2 cellular contexts compared by ENCODE assay signal in the genomic region with DNA sequence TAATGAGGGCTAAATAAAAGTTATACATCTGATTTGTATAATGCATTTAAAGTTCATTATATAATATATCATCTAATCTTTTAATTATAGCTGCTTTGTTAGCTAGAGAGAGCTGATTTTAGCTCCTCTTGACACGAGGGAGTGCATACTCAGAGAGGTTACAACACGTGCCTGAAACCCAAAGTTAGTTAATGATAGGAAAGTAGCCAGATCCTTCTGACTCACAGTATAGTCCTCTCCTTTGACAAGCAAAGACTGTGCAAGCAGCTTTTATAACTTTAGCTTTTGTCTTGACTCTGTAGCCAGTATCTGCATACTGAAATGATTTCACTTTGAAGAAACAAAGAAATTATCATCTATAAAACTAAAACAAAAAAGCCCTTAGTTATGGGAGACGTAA.
TF ChIP-seq lines count a peak whose summit lies in the region.

No MANE protein-coding gene starts in this region.

TF ChIP-seq in SK-N-SH treated with all-trans-retinoic acid at 6 μM for 48 hours, 23 proteins besides CTCF, POLR2A, EP300 and RAD21 (continued from another document):
- TF ChIP-seq, protein P1, sequence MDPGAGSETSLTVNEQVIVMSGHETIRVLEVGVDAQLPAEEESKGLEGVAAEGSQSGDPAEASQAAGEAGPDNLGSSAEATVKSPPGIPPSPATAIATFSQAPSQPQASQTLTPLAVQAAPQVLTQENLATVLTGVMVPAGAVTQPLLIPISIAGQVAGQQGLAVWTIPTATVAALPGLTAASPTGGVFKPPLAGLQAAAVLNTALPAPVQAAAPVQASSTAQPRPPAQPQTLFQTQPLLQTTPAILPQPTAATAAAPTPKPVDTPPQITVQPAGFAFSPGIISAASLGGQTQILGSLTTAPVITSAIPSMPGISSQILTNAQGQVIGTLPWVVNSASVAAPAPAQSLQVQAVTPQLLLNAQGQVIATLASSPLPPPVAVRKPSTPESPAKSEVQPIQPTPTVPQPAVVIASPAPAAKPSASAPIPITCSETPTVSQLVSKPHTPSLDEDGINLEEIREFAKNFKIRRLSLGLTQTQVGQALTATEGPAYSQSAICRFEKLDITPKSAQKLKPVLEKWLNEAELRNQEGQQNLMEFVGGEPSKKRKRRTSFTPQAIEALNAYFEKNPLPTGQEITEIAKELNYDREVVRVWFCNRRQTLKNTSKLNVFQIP (CRISPR knock-in tag; IDR thresholded peaks at IDR 0.05; ENCODE audit: borderline replicate concordance, low read depth), result no peak
- TF ChIP-seq, protein P2, sequence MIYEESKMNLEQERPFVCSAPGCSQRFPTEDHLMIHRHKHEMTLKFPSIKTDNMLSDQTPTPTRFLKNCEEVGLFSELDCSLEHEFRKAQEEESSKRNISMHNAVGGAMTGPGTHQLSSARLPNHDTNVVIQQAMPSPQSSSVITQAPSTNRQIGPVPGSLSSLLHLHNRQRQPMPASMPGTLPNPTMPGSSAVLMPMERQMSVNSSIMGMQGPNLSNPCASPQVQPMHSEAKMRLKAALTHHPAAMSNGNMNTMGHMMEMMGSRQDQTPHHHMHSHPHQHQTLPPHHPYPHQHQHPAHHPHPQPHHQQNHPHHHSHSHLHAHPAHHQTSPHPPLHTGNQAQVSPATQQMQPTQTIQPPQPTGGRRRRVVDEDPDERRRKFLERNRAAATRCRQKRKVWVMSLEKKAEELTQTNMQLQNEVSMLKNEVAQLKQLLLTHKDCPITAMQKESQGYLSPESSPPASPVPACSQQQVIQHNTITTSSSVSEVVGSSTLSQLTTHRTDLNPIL (CRISPR knock-in tag; IDR thresholded peaks at IDR 0.05; ENCODE audit: low read depth), result no peak
- no peak for TF ChIP-seq ESRRG (CRISPR knock-in tag; IDR thresholded peaks at IDR 0.05)
- no peak for TF ChIP-seq SNAI2 (CRISPR knock-in tag; IDR thresholded peaks at IDR 0.05)
- TF ChIP-seq ISL1 (CRISPR knock-in tag; IDR thresholded peaks at IDR 0.05), result no peak

TF ChIP-seq in SK-N-SH, 30 proteins besides CTCF, POLR2A, EP300 and RAD21 (continued from another document):
- TF ChIP-seq, protein P3, sequence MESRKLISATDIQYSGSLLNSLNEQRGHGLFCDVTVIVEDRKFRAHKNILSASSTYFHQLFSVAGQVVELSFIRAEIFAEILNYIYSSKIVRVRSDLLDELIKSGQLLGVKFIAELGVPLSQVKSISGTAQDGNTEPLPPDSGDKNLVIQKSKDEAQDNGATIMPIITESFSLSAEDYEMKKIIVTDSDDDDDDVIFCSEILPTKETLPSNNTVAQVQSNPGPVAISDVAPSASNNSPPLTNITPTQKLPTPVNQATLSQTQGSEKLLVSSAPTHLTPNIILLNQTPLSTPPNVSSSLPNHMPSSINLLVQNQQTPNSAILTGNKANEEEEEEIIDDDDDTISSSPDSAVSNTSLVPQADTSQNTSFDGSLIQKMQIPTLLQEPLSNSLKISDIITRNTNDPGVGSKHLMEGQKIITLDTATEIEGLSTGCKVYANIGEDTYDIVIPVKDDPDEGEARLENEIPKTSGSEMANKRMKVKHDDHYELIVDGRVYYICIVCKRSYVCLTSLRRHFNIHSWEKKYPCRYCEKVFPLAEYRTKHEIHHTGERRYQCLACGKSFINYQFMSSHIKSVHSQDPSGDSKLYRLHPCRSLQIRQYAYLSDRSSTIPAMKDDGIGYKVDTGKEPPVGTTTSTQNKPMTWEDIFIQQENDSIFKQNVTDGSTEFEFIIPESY (IDR thresholded peaks at IDR 0.05; ENCODE audit: borderline replicate concordance, low read depth), result no peak
- TF ChIP-seq JUND (IDR thresholded peaks at IDR 0.05), result no peak
- TF ChIP-seq TAF1 (IDR thresholded peaks at IDR 0.05; ENCODE audit: borderline replicate concordance, low read depth, low read length), result no peak
- no peak for TF ChIP-seq FOXM1 (IDR thresholded peaks at IDR 0.05; ENCODE audit: low read depth)
- TF ChIP-seq RCOR1 (IDR thresholded peaks at IDR 0.05; ENCODE audit: low read length), result no peak
